1 cellular context compared by ENCODE assay signal in the genomic region with DNA sequence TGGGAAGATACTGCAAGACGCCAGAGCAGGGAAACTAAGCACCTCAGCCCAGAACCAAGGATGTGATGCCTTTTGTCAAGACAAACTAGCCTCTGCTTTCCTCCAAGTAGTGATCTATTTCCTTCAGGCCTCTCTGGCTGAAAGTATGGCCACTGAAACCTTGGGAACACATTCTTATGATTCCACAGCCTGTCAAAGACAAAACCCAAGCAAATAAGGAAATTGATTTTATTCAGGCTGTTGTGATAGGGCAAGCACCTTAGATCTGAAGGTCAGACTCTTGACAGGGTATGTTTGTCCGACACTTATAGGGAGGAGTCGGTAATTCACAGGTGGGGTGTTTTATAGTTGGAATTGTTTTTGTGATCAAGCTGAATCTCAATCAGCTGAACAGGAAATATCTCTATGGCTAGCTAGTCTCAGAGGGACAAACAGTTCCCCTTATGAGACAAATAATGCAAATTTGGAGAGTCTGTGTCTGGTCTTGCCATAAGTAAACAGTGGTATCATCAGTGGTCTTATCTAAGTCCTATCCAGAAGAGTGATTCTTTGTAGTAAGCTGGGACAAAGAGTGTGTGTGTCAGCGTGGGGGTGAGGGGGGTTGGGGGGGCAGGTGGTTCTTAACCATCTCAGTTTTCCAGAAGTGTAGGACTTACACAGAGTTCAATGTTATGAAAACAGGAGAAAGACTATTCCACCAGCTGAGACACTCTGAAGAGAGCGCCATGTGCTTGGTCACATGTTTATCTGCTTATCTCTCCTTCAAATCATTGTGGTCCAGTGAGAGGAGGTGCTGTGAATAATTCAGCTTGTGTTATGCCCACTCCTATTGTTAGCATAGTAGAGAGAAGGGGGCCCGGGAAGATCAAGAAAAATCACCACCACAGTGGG.
TF ChIP-seq lines count a peak whose summit lies in the region.

No MANE protein-coding gene starts in this region.

TF ChIP-seq in GM12878, 131 proteins besides CTCF, POLR2A, EP300 and RAD21 (continued from another document):
- TF ChIP-seq, protein P1, sequence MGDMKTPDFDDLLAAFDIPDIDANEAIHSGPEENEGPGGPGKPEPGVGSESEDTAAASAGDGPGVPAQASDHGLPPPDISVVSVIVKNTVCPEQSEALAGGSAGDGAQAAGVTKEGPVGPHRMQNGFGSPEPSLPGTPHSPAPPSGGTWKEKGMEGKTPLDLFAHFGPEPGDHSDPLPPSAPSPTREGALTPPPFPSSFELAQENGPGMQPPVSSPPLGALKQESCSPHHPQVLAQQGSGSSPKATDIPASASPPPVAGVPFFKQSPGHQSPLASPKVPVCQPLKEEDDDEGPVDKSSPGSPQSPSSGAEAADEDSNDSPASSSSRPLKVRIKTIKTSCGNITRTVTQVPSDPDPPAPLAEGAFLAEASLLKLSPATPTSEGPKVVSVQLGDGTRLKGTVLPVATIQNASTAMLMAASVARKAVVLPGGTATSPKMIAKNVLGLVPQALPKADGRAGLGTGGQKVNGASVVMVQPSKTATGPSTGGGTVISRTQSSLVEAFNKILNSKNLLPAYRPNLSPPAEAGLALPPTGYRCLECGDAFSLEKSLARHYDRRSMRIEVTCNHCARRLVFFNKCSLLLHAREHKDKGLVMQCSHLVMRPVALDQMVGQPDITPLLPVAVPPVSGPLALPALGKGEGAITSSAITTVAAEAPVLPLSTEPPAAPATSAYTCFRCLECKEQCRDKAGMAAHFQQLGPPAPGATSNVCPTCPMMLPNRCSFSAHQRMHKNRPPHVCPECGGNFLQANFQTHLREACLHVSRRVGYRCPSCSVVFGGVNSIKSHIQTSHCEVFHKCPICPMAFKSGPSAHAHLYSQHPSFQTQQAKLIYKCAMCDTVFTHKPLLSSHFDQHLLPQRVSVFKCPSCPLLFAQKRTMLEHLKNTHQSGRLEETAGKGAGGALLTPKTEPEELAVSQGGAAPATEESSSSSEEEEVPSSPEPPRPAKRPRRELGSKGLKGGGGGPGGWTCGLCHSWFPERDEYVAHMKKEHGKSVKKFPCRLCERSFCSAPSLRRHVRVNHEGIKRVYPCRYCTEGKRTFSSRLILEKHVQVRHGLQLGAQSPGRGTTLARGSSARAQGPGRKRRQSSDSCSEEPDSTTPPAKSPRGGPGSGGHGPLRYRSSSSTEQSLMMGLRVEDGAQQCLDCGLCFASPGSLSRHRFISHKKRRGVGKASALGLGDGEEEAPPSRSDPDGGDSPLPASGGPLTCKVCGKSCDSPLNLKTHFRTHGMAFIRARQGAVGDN (IDR thresholded peaks at IDR 0.05), result peak; percentile 16; the same call in 1 of the 2 replicates
- TF ChIP-seq CHD2 (IDR thresholded peaks at IDR 0.05; ENCODE audit: borderline replicate concordance, low read depth, low read length) (no peak), YY1 (IDR thresholded peaks at IDR 0.05; ENCODE audit: low read depth, low read length) (no peak), NR2C2 (IDR thresholded peaks at IDR 0.05; ENCODE audit: borderline replicate concordance, control insufficient read depth, insufficient read length, low read depth) (no peak), MXI1 (IDR thresholded peaks at IDR 0.05; ENCODE audit: low read depth, low read length) (peak; percentile 18; the same call in 1 of the 2 replicates), SIX5 (IDR thresholded peaks at IDR 0.05; ENCODE audit: low read depth, low read length, severe bottlenecking) (no peak)
- TF ChIP-seq, protein P2, sequence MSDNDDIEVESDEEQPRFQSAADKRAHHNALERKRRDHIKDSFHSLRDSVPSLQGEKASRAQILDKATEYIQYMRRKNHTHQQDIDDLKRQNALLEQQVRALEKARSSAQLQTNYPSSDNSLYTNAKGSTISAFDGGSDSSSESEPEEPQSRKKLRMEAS (IDR thresholded peaks at IDR 0.05; ENCODE audit: low read depth, low read length), result peak; percentile 47; the same call in 1 of the 2 replicates
- TF ChIP-seq, protein P3, sequence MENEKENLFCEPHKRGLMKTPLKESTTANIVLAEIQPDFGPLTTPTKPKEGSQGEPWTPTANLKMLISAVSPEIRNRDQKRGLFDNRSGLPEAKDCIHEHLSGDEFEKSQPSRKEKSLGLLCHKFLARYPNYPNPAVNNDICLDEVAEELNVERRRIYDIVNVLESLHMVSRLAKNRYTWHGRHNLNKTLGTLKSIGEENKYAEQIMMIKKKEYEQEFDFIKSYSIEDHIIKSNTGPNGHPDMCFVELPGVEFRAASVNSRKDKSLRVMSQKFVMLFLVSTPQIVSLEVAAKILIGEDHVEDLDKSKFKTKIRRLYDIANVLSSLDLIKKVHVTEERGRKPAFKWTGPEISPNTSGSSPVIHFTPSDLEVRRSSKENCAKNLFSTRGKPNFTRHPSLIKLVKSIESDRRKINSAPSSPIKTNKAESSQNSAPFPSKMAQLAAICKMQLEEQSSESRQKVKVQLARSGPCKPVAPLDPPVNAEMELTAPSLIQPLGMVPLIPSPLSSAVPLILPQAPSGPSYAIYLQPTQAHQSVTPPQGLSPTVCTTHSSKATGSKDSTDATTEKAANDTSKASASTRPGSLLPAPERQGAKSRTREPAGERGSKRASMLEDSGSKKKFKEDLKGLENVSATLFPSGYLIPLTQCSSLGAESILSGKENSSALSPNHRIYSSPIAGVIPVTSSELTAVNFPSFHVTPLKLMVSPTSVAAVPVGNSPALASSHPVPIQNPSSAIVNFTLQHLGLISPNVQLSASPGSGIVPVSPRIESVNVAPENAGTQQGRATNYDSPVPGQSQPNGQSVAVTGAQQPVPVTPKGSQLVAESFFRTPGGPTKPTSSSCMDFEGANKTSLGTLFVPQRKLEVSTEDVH (IDR thresholded peaks at IDR 0.05; ENCODE audit: low read depth, partially characterized antibody), result no peak
- TF ChIP-seq, protein P4, sequence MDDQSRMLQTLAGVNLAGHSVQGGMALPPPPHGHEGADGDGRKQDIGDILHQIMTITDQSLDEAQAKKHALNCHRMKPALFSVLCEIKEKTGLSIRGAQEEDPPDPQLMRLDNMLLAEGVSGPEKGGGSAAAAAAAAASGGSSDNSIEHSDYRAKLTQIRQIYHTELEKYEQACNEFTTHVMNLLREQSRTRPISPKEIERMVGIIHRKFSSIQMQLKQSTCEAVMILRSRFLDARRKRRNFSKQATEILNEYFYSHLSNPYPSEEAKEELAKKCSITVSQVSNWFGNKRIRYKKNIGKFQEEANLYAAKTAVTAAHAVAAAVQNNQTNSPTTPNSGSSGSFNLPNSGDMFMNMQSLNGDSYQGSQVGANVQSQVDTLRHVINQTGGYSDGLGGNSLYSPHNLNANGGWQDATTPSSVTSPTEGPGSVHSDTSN (IDR thresholded peaks at IDR 0.05; ENCODE audit: insufficient replicate concordance, low read depth, low read length), result no peak
